Comparison of ENCODE assay signal across 14 cellular contexts in genomic region chr22:29751669-29752068, GRCh38. TPM values are rescaled to one million over a fixed set of nuclear protein-coding genes. Genes with fewer than 3 reads are reported as not detected.
"Had no signal": no experiment of that assay in that cellular context is flagged by ENCODE, and none has a peak within 500 bp of the region (broad histone marks: within the 10 kb centered on the region; RNA-seq: fewer than 3 reads in every experiment).

No MANE protein-coding gene starts in this region.

- H3K4me3 ChIP-seq: coronary artery, gastrocnemius medialis, stomach, thoracic aorta had no signal

- H3K4me1 ChIP-seq: parathyroid adenoma, stomach had no signal

- H3K9me3 ChIP-seq: gastrocnemius medialis, stomach, thoracic aorta had no signal

- DNase-seq: activated CD4-positive, alpha-beta T cell treated with anti-CD3 and anti-CD28 coated beads for 4 hours; activated CD8-positive, alpha-beta memory T cell treated with anti-CD3 and anti-CD28 coated beads, Interleukin-2, amount 50 U/mL, for 4 hours; effector CD4-positive, alpha-beta T cell; gastrocnemius medialis; left ventricle myocardium superior; mesenchymal stem cell; SHP77; stomach had no signal

- ATAC-seq: gastrocnemius medialis, left ventricle myocardium superior had no signal

- H3K27ac ChIP-seq: coronary artery, parathyroid adenoma, thoracic aorta had no signal

- H3K27me3 ChIP-seq: gastrocnemius medialis, stomach had no signal

- H3K9ac ChIP-seq: parathyroid adenoma had no signal

RNA-seq across cellular contexts. Expression of gene CABP7, which starts 31.9 kb away (rescaled TPM):
- total RNA-seq: cardiac septum, gastrocnemius medialis, kidney epithelial cell, left ventricle myocardium superior, stomach, ureter had no signal
